ENCODE assay signal across 38 cellular contexts in genomic region chr3:141844108-141844507, GRCh38.
"Had no signal": no experiment of that assay in that cellular context is flagged by ENCODE, and none has a peak within 500 bp of the region (broad histone marks: within the 10 kb centered on the region; RNA-seq: fewer than 3 reads in every experiment).

No MANE protein-coding gene starts in this region.

- FAIRE-seq: astrocyte, TTC549 had no signal

- H3K4me3 Mint-ChIP-seq: activated CD4-positive, alpha-beta memory T cell treated with anti-CD3 and anti-CD28 coated beads for 36 hours; activated CD4-positive, alpha-beta T cell treated with anti-CD3 and anti-CD28 coated beads for 36 hours; activated CD8-positive, alpha-beta T cell treated with anti-CD3 and anti-CD28 coated beads for 36 hours; activated naive CD4-positive, alpha-beta T cell treated with anti-CD3 and anti-CD28 coated beads for 36 hours; activated naive CD8-positive, alpha-beta T cell treated with anti-CD3 and anti-CD28 coated beads for 36 hours; activated T-cell treated with anti-CD3 and anti-CD28 coated beads, Interleukin-2, amount 50 U/mL, for 4 hours; activated T-cell treated with anti-CD3 and anti-CD28 coated beads, Interleukin-2, amount 50 U/mL, for 72 hours; activated T-helper 1 cell treated with anti-CD3 and anti-CD28 coated beads, Interleukin-12 subunit alpha, Interleukin-12 subunit beta, Interleukin-2, Interleukin-4 antibody, amounts not matched to agents 30 ng/mL and 10 ng/mL and 1 ng/mL, durations not matched to agents 14 hours and 24 hours and 36 hours; activated T-helper 17 cell treated with anti-CD3 and anti-CD28 coated beads, Interleukin-2, amount 50 U/mL, for 72 hours; T-cell; T-helper 2 cell treated with Interferon-gamma antibody and Interleukin-4, amounts not matched to agents 5 μg/mL and 100 μg/mL, for 36 hours; WTC11 had no signal

- DNase-seq: activated CD4-positive, alpha-beta memory T cell treated with anti-CD3 and anti-CD28 coated beads for 36 hours; activated CD4-positive, alpha-beta T cell treated with anti-CD3 and anti-CD28 coated beads for 1 hour; activated CD4-positive, alpha-beta T cell treated with anti-CD3 and anti-CD28 coated beads for 36 hours; activated CD4-positive, alpha-beta T cell treated with anti-CD3 and anti-CD28 coated beads for 48 hours; activated CD4-positive, alpha-beta T cell treated with anti-CD3 and anti-CD28 coated beads, Interleukin-2, amount 50 U/mL, for 1 hour; activated CD4-positive, alpha-beta T cell treated with anti-CD3 and anti-CD28 coated beads, Interleukin-2, amount 50 U/mL, for 4 hours; activated CD4-positive, CD25-positive, alpha-beta regulatory T cell; activated CD8-positive, alpha-beta memory T cell treated with anti-CD3 and anti-CD28 coated beads, Interleukin-2, amount 50 U/mL, for 4 hours; activated CD8-positive, alpha-beta T cell treated with anti-CD3 and anti-CD28 coated beads for 36 hours; activated effector memory CD4-positive, alpha-beta T cell treated with anti-CD3 and anti-CD28 coated beads, Interleukin-2, amount 50 U/mL, for 16 hours; activated gamma-delta T cell treated with Interleukin-2 at 50 U/mL for 16 hours; activated naive CD4-positive, alpha-beta T cell; activated naive CD4-positive, alpha-beta T cell treated with anti-CD3 and anti-CD28 coated beads for 36 hours; activated naive CD4-positive, alpha-beta T cell treated with anti-CD3 and anti-CD28 coated beads, Interleukin-2, amount 50 U/mL, for 16 hours; activated naive CD8-positive, alpha-beta T cell treated with anti-CD3 and anti-CD28 coated beads for 36 hours; activated T-cell treated with anti-CD3 and anti-CD28 coated beads for 4 hours; activated T-cell treated with anti-CD3 and anti-CD28 coated beads, Interleukin-2, amount 50 U/mL, for 1 hour; activated T-cell treated with anti-CD3 and anti-CD28 coated beads, Interleukin-2, amount 50 U/mL, for 4 hours; activated T-cell treated with anti-CD3 and anti-CD28 coated beads, Interleukin-2, amount 50 U/mL, for 72 hours; adrenal gland; amniotic stem cell; aorta; body of pancreas; brain microvascular endothelial cell; central memory CD4-positive, alpha-beta T cell; T-cell; T-helper 2 cell; T-helper 9 cell had no signal

- H3K4me1 ChIP-seq: adrenal gland, body of pancreas, breast epithelium had no signal

- H3K9me3 Mint-ChIP-seq: activated CD4-positive, alpha-beta memory T cell treated with anti-CD3 and anti-CD28 coated beads for 36 hours; activated CD8-positive, alpha-beta T cell treated with anti-CD3 and anti-CD28 coated beads for 36 hours; activated naive CD4-positive, alpha-beta T cell treated with anti-CD3 and anti-CD28 coated beads for 36 hours; activated naive CD4-positive, alpha-beta T cell treated with anti-CD3 and anti-CD28 coated beads, Interleukin-2, amount 50 U/mL, for 72 hours; activated naive CD8-positive, alpha-beta T cell treated with anti-CD3 and anti-CD28 coated beads for 36 hours; activated T-cell treated with anti-CD3 and anti-CD28 coated beads, Interleukin-2, amount 50 U/mL, for 4 hours; activated T-cell treated with anti-CD3 and anti-CD28 coated beads, Interleukin-2, amount 50 U/mL, for 72 hours; activated T-helper 1 cell treated with anti-CD3 and anti-CD28 coated beads, Interleukin-12 subunit alpha, Interleukin-12 subunit beta, Interleukin-2, Interleukin-4 antibody, amounts not matched to agents 30 ng/mL and 10 ng/mL and 1 ng/mL, durations not matched to agents 14 hours and 24 hours and 36 hours; activated T-helper 17 cell treated with anti-CD3 and anti-CD28 coated beads, Interleukin-2, amount 50 U/mL, for 72 hours; T-cell; T-helper 2 cell treated with Interferon-gamma antibody and Interleukin-4, amounts not matched to agents 5 μg/mL and 100 μg/mL, for 36 hours had no signal

- H3K27me3 Mint-ChIP-seq: activated CD4-positive, alpha-beta memory T cell treated with anti-CD3 and anti-CD28 coated beads for 36 hours; activated CD4-positive, alpha-beta T cell treated with anti-CD3 and anti-CD28 coated beads for 36 hours; activated CD8-positive, alpha-beta T cell treated with anti-CD3 and anti-CD28 coated beads for 36 hours; activated T-helper 17 cell treated with anti-CD3 and anti-CD28 coated beads, Interleukin-2, amount 50 U/mL, for 72 hours; T-cell had no signal

- H3K9me3 ChIP-seq: adrenal gland, body of pancreas, breast epithelium had no signal

- H3K36me3 Mint-ChIP-seq: activated CD4-positive, alpha-beta memory T cell treated with anti-CD3 and anti-CD28 coated beads for 36 hours; activated naive CD4-positive, alpha-beta T cell treated with anti-CD3 and anti-CD28 coated beads, Interleukin-2, amount 50 U/mL, for 72 hours; activated naive CD8-positive, alpha-beta T cell treated with anti-CD3 and anti-CD28 coated beads for 36 hours; T-cell; WTC11 had no signal

- H3K27ac Mint-ChIP-seq: activated CD4-positive, alpha-beta memory T cell treated with anti-CD3 and anti-CD28 coated beads for 36 hours; activated CD4-positive, alpha-beta T cell treated with anti-CD3 and anti-CD28 coated beads for 36 hours; activated CD8-positive, alpha-beta T cell treated with anti-CD3 and anti-CD28 coated beads for 36 hours; activated naive CD4-positive, alpha-beta T cell treated with anti-CD3 and anti-CD28 coated beads for 36 hours; activated naive CD4-positive, alpha-beta T cell treated with anti-CD3 and anti-CD28 coated beads, Interleukin-2, amount 50 U/mL, for 72 hours; activated naive CD8-positive, alpha-beta T cell treated with anti-CD3 and anti-CD28 coated beads for 36 hours; activated T-cell treated with anti-CD3 and anti-CD28 coated beads, Interleukin-2, amount 50 U/mL, for 72 hours; activated T-helper 1 cell treated with anti-CD3 and anti-CD28 coated beads, Interleukin-12 subunit alpha, Interleukin-12 subunit beta, Interleukin-2, Interleukin-4 antibody, amounts not matched to agents 30 ng/mL and 10 ng/mL and 1 ng/mL, durations not matched to agents 14 hours and 24 hours and 36 hours; activated T-helper 17 cell treated with anti-CD3 and anti-CD28 coated beads, Interleukin-2, amount 50 U/mL, for 72 hours; T-cell; T-helper 2 cell treated with Interferon-gamma antibody and Interleukin-4, amounts not matched to agents 5 μg/mL and 100 μg/mL, for 36 hours; WTC11 had no signal

- H3K27ac ChIP-seq: adrenal gland, body of pancreas, brain microvascular endothelial cell, breast epithelium, VCaP had no signal

- H3K27me3 ChIP-seq: adrenal gland, body of pancreas, brain microvascular endothelial cell, breast epithelium had no signal

- H3K36me3 ChIP-seq: adrenal gland, brain microvascular endothelial cell, breast epithelium had no signal

- H3K4me1 Mint-ChIP-seq: activated T-helper 17 cell treated with anti-CD3 and anti-CD28 coated beads, Interleukin-2, amount 50 U/mL, for 72 hours had no signal

- ATAC-seq: activated CD4-positive, alpha-beta T cell treated with anti-CD3 and anti-CD28 coated beads for 36 hours; activated CD4-positive, CD25-positive, alpha-beta regulatory T cell treated with anti-CD3 and anti-CD28 coated beads, Interleukin-2, amount 50 U/mL, for 24 hours; activated CD8-positive, alpha-beta T cell treated with anti-CD3 and anti-CD28 coated beads for 36 hours; activated naive CD4-positive, alpha-beta T cell treated with anti-CD3 and anti-CD28 coated beads, Interleukin-2, amount 50 U/mL, for 72 hours; activated T-cell treated with anti-CD3 and anti-CD28 coated beads, Interleukin-2, amount 50 U/mL, for 4 hours; activated T-cell treated with anti-CD3 and anti-CD28 coated beads, Interleukin-2, amount 50 U/mL, for 72 hours; activated T-helper 17 cell treated with anti-CD3 and anti-CD28 coated beads, Interleukin-2, amount 50 U/mL, for 72 hours; body of pancreas; T-cell; WTC11 had no signal

- H3K4me3 ChIP-seq: adrenal gland, body of pancreas, breast epithelium had no signal
